Comparison of ENCODE assay signal across 7 cellular contexts in the genomic region with DNA sequence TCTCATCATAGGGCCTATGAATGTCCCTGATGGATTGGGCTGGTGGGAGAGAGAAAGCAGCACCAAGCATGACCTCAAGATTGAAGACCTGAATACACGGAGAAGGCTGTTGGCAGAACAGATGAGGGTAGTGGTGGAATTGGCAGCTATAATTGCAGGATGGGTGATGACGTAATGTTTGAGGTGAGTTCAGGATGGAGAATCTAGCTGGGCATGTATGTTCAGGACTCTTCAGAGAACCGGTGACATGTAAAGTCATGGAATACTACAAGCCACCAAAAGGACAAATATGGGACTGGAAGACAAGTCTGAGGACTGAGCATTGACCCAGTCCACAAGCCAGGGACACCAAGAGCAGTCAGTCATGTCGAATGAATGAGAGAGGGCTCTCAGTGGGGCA.
"Had no signal": no experiment of that assay in that cellular context is flagged by ENCODE, and none has a peak within 500 bp of the region (broad histone marks: within the 10 kb centered on the region; RNA-seq: fewer than 3 reads in every experiment).

No MANE protein-coding gene starts in this region.

- H3K9ac ChIP-seq: GM23248 had no signal

- H2AFZ ChIP-seq: GM23248 had no signal

- H3K27ac ChIP-seq: GM23248, HL-60 had no signal

- H3K36me3 ChIP-seq: HAP-1 had no signal

- DNase-seq: GM23248, GOT3, H7, KG1 had no signal

- ATAC-seq: HCT116 had no signal

- H3K4me1 ChIP-seq: HAP-1 had no signal

- H3K9me3 ChIP-seq: HAP-1 had no signal

- H3K4me3 ChIP-seq: GM23248, HAP-1 had no signal
